In the genomic region with DNA sequence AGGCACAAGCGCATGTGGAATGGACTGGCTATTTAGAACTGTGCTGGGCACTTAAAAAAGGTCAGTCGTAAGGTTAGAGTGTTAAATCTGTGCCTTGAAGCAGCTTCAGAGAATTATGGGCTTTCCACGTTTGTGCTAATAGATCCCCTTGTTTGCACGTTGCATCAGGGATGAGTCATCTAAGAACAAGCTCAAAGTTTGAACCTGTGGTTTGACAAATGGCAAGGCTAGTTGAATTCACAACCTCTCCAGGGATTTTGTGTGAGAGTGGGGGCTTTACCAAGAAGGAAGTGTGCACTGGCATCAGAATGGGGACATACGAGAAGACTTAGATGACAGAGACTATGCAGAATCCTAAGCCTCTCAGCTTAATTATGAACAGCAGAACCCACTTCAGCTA, we compare ENCODE assay signal across 22 cellular contexts.
DNase-seq lines count a peak whose midpoint lies in the region; ATAC-seq, FAIRE-seq and TF ChIP-seq lines count a peak whose summit lies in the region.
"Had no signal": no experiment of that assay in that cellular context is flagged by ENCODE, and none has a peak within 500 bp of the region (broad histone marks: within the 10 kb centered on the region; RNA-seq: fewer than 3 reads in every experiment).

No MANE protein-coding gene starts in this region.

- H3K4me3 ChIP-seq in HepG2 (replicated peaks in 1 of 3; ENCODE audit: insufficient read depth in 1 of 3, low read depth in 2 of 3, low read length in 3 of 3) = no peak overlapping the region
- H3K4me3 ChIP-seq in right lobe of liver = no peak overlapping the region
- no peak overlapping the region for H3K4me3 ChIP-seq in vagina

- H3K36me3 ChIP-seq in HepG2 (replicated peaks in 1 of 2; ENCODE audit: control insufficient read depth in 1 of 2, insufficient read depth in 2 of 2, low read length in 2 of 2) (no peaks in the 10 kb centered on the region), right lobe of liver (no peaks in the 10 kb centered on the region), vagina (no peaks in the 10 kb centered on the region)
- H3K36me3 ChIP-seq: BE2C had no signal

- no peak for FAIRE-seq in HepG2 (lab: Jason Lieb, UNC)
- FAIRE-seq: A204.1, RCC 7860 had no signal

- TF ChIP-seq EP300 in HepG2 (IDR thresholded peaks at IDR 0.05; ENCODE audit: low read depth in 2 of 2, low read length in 2 of 2) (no peak), HepG2 (CRISPR knock-in tag; IDR thresholded peaks at IDR 0.05; ENCODE audit: borderline replicate concordance) (no peak)

- WGBS in HepG2 (ENCODE audit: low lambda C conversion rate) = 12% methylated on average over 5 of the region's 5 CpGs
- 53% methylated on average over 5 of the region's 5 CpGs for WGBS in right lobe of liver (ENCODE audit: insufficient coverage, low coverage, low lambda C conversion rate, missing lambda C conversion rate)

- H3K4me1 ChIP-seq in HepG2 (ENCODE audit: insufficient read depth, low read length) (no peaks in the 10 kb centered on the region), right lobe of liver (no peaks in the 10 kb centered on the region), foreskin keratinocyte (no peaks in the 10 kb centered on the region), vagina (no peaks in the 10 kb centered on the region)
- H3K4me1 ChIP-seq: BE2C had no signal

- no peak for TF ChIP-seq RAD21 in HepG2 (CRISPR knock-in tag; IDR thresholded peaks at IDR 0.05)

- H3K79me2 ChIP-seq in HepG2 (ENCODE audit: insufficient read depth, low read length) = no peaks in the 10 kb centered on the region

- TF ChIP-seq POLR2A in HepG2 (IDR thresholded peaks at IDR 0.05; ENCODE audit: insufficient read depth in 1 of 2, low read depth in 2 of 2, low read length in 2 of 2) (no peak), right lobe of liver (IDR thresholded peaks at IDR 0.05) (no peak), vagina (IDR thresholded peaks at IDR 0.05) (no peak)

- no peak; the same call in 2 of the 3 replicates for ATAC-seq in HepG2
- no peak for ATAC-seq in right lobe of liver
- ATAC-seq in foreskin keratinocyte = peak; percentile 28
- no peak for ATAC-seq in GM21825 (IDR thresholded peaks at IDR 0.05; ENCODE audit: unreplicated experiment)
- ATAC-seq: HCT116 had no signal

- intact Hi-C loops in HepG2 (cut with micrococcal nuclease; ENCODE audit: unreplicated experiment) = no loop called here
- intact Hi-C loops in right lobe of liver (cut with DNase I) = no loop called here
- intact Hi-C loops in vagina (cut with DNase I) = no loop called here

- in situ Hi-C loops in HepG2 (cut with HindIII; ENCODE audit: extremely low pct_ligation_motif_present, low pct_unique_long_range_greater_than_20kb) = no loop called here

- no TSS peak for BruUV-seq in HepG2 (replicated peaks; lab: Mats Ljungman, UMichigan)

- H3K27ac ChIP-seq in HepG2 (ENCODE audit: extremely low read length, insufficient read depth, low read length) = no peak overlapping the region
- H3K27ac ChIP-seq in right lobe of liver = no peak overlapping the region
- no peak overlapping the region for H3K27ac ChIP-seq in foreskin keratinocyte
- no peak overlapping the region for H3K27ac ChIP-seq in vagina
- H3K27ac ChIP-seq in caudate nucleus (ENCODE audit: low read depth, low read length) = no peak overlapping the region

- peaks cover 34% of the 10 kb centered on the region for H3K9me3 ChIP-seq in HepG2 (ENCODE audit: low read length)
- H3K9me3 ChIP-seq in right lobe of liver = no peaks in the 10 kb centered on the region
- no peaks in the 10 kb centered on the region for H3K9me3 ChIP-seq in vagina
- H3K9me3 ChIP-seq: BE2C, SK-N-SH had no signal

- no peaks in the 10 kb centered on the region for H4K20me1 ChIP-seq in HepG2 (ENCODE audit: insufficient read depth, low read length)

- DNase-seq in HepG2 (ENCODE audit: low spot score) (peak; percentile 7), right lobe of liver (no peak), astrocyte of the hippocampus (ENCODE audit: low read depth, low spot score) (peak; percentile 25), foreskin keratinocyte (no peak), vagina (ENCODE audit: extremely low spot score in 2 of 2) (no peak), caudate nucleus (lab: John Stamatoyannopoulos, UW) (no peak)
- DNase-seq: BE2C; CD4-positive, CD25-positive, alpha-beta regulatory T cell; COR-L47; GF-D8; KG1; NCI-H1092 treated with DMSO at 0.1 percent for 48 hours; NCI-H146; NCI-H2081; NCI-H446 treated with DMSO at 0.1 percent for 48 hours; NK-92 treated with Interleukin-12 subunit alpha and Interleukin-12 subunit beta, amount 100 ng/mL, for 24 hours; SHP77; SK-N-SH had no signal

- POLR2A ChIA-PET in HepG2 (lab: Yijun Ruan, JAX) = no interaction called here

- no peak overlapping the region for H3K9ac ChIP-seq in HepG2 (ENCODE audit: insufficient read depth, low read depth, low read length)
- H3K9ac ChIP-seq: SK-N-SH had no signal

- H3K4me2 ChIP-seq in HepG2 (ENCODE audit: low read depth, low read length) = no peak overlapping the region
- H3K4me2 ChIP-seq: SK-N-SH had no signal

- TF ChIP-seq CTCF in HepG2 (CRISPR knock-in tag; IDR thresholded peaks at IDR 0.05) (no peak), right lobe of liver (IDR thresholded peaks at IDR 0.05) (no peak), foreskin keratinocyte (conservative IDR thresholded peaks at IDR 0.05) (no peak), vagina (IDR thresholded peaks at IDR 0.05) (no peak)

- H2AFZ ChIP-seq in HepG2 (ENCODE audit: low read length) = no peak overlapping the region

- H3K27me3 ChIP-seq in HepG2 (ENCODE audit: control insufficient read depth in 1 of 2, insufficient read depth in 2 of 2, low read length in 2 of 2) (no peaks in the 10 kb centered on the region), right lobe of liver (no peaks in the 10 kb centered on the region), foreskin keratinocyte (no peaks in the 10 kb centered on the region), vagina (no peaks in the 10 kb centered on the region)
- H3K27me3 ChIP-seq: BE2C had no signal

- CTCF ChIA-PET in HepG2 (lab: Yijun Ruan, JAX; ENCODE audit: low intra/inter-chr PET ratio, low total read pairs) = no interaction called here

TF ChIP-seq in HepG2, 621 proteins besides CTCF, POLR2A, EP300 and RAD21 (continues in another document):
- TF ChIP-seq ZNF337 (CRISPR knock-in tag; IDR thresholded peaks at IDR 0.05; ENCODE audit: borderline replicate concordance, low read depth) (no peak), ZNF746 (CRISPR knock-in tag; IDR thresholded peaks at IDR 0.05) (no peak), BCL6 (CRISPR knock-in tag; IDR thresholded peaks at IDR 0.05) (0 out of 2 replicates have a peak, but pooled peaks have one; percentile 14), ZBTB14 (CRISPR knock-in tag; IDR thresholded peaks at IDR 0.05) (no peak), MED8 (CRISPR knock-in tag; IDR thresholded peaks at IDR 0.05; ENCODE audit: insufficient replicate concordance) (no peak), FOSL2 (CRISPR knock-in tag; IDR thresholded peaks at IDR 0.05) (peak; percentile 93), ZNF644 (CRISPR knock-in tag; IDR thresholded peaks at IDR 0.05; ENCODE audit: low read depth) (0 out of 2 replicates have a peak, but pooled peaks have one; percentile 55), ISX (CRISPR knock-in tag; conservative IDR thresholded peaks at IDR 0.05) (no peak), TP53 (CRISPR knock-in tag; conservative IDR thresholded peaks at IDR 0.05) (no peak), JUNB (CRISPR knock-in tag; IDR thresholded peaks at IDR 0.05; ENCODE audit: borderline replicate concordance) (peak; percentile 41; the same call in 1 of the 2 replicates), CEBPB (IDR thresholded peaks at IDR 0.05; ENCODE audit: borderline replicate concordance, low read depth, low read length) (peak; percentile 33; the same call in 1 of the 2 replicates), KDM4B (CRISPR knock-in tag; IDR thresholded peaks at IDR 0.05) (no peak), ZKSCAN1 (IDR thresholded peaks at IDR 0.05; ENCODE audit: low read length) (no peak)
- TF ChIP-seq, protein P1, sequence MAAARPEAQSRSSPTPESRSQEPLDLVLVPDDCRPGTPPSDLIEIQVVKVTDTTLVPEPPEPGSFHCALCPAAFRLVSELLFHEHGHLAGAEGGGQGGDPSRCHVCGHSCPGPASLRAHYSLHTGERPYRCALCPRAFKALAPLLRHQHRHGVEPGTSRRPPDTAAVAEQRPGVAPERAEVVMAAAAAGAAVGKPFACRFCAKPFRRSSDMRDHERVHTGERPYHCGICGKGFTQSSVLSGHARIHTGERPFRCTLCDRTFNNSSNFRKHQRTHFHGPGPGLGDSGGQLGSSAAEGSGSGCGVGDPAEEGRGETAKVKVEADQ (CRISPR knock-in tag; IDR thresholded peaks at IDR 0.05; ENCODE audit: borderline replicate concordance) = no peak
- TF ChIP-seq, protein P2, sequence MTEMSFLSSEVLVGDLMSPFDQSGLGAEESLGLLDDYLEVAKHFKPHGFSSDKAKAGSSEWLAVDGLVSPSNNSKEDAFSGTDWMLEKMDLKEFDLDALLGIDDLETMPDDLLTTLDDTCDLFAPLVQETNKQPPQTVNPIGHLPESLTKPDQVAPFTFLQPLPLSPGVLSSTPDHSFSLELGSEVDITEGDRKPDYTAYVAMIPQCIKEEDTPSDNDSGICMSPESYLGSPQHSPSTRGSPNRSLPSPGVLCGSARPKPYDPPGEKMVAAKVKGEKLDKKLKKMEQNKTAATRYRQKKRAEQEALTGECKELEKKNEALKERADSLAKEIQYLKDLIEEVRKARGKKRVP (CRISPR knock-in tag; IDR thresholded peaks at IDR 0.05) = 0 out of 4 replicates have a peak, but pooled peaks of 1 of the 2 experiments have one; percentile 29
- TF ChIP-seq, protein P3, sequence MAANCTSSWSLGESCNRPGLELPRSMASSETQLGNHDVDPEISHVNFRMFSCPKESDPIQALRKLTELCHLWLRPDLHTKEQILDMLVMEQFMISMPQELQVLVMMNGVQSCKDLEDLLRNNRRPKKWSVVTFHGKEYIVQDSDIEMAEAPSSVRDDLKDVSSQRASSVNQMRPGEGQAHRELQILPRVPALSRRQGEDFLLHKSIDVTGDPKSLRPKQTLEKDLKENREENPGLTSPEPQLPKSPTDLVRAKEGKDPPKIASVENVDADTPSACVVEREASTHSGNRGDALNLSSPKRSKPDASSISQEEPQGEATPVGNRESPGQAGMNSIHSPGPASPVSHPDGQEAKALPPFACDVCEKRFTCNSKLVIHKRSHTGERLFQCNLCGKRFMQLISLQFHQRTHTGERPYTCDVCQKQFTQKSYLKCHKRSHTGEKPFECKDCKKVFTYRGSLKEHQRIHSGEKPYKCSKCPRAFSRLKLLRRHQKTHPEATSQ (CRISPR knock-in tag; IDR thresholded peaks at IDR 0.05; ENCODE audit: borderline replicate concordance) = no peak

Comparison
In these comparisons a context has a peak if more than half of its experiments do, and no peak if none do; other contexts are left out.
1. DNase-seq: peak in HepG2 (single experiment) and astrocyte of the hippocampus (single experiment); none in right lobe of liver (0 of 3), foreskin keratinocyte (0 of 2), vagina (0 of 2) and caudate nucleus (0 of 61).